Comparison of ENCODE assay signal across 19 cellular contexts in the genomic region with DNA sequence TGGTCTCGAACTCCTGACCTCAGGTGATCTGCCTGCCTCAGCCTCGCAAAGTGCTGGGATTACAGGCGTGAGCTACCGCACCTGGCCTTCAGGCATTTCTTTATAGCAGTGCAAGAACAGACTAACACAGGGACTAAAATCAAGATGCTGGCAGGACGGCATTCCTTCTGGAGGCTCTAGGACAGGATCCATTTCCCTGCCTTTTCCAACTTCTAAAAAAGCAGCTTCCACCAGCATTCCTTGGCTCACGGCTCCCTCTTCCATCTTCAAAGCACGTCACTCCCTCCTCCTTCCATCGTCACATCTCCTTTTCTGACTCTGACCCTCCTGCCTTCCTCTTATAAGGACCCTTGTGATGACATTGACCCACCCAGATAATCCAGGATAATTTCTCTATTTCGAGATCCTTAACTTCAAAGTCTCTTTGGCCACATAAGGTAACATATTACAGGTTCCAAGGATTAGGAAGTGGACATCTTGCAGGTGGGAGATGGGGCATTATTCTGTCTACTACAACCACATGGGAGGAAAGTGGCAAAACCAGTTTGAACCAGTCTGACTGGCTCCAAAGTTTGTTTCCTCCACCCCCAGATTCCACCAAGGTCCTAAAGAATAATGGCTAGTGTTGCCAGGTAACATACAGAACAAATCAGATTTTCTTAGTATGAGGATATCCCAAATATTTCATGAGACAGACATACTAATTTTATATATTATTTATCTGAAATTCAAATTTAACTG.
"Had no signal": no experiment of that assay in that cellular context is flagged by ENCODE, and none has a peak within 500 bp of the region (broad histone marks: within the 10 kb centered on the region; RNA-seq: fewer than 3 reads in every experiment).

No MANE protein-coding gene starts in this region.

- H3K9me3 Mint-ChIP-seq: activated T-helper 1 cell treated with anti-CD3 and anti-CD28 coated beads, Interleukin-12 subunit alpha, Interleukin-12 subunit beta, Interleukin-2, Interleukin-4 antibody, amounts not matched to agents 30 ng/mL and 10 ng/mL and 1 ng/mL, durations not matched to agents 14 hours and 24 hours and 36 hours; immature natural killer cell; naive thymus-derived CD8-positive, alpha-beta T cell; T-helper 1 cell treated with Interleukin-12 subunit alpha and Interleukin-12 subunit beta and Interleukin-4 antibody, amounts not matched to agents 30 μg/mL and 1 μg/mL, for 36 hours had no signal

- H3K4me3 Mint-ChIP-seq: activated naive CD8-positive, alpha-beta T cell treated with anti-CD3 and anti-CD28 coated beads, Interleukin-2, amount 50 U/mL, for 24 hours; activated T-helper 1 cell treated with anti-CD3 and anti-CD28 coated beads, Interleukin-12 subunit alpha, Interleukin-12 subunit beta, Interleukin-2, Interleukin-4 antibody, amounts not matched to agents 30 ng/mL and 10 ng/mL and 1 ng/mL, durations not matched to agents 14 hours and 24 hours and 36 hours; immature natural killer cell; naive thymus-derived CD8-positive, alpha-beta T cell; stimulated activated naive B cell treated with anti-CD40 and anti-IgM and Interleukin-4, amounts not matched to agents 10 μg/mL and 1 μg/mL and 100 μg/mL, for 72 hours; T-helper 1 cell treated with Interleukin-12 subunit alpha and Interleukin-12 subunit beta and Interleukin-4 antibody, amounts not matched to agents 30 μg/mL and 1 μg/mL, for 36 hours; WTC11 had no signal

- H3K4me1 Mint-ChIP-seq: activated naive CD8-positive, alpha-beta T cell treated with anti-CD3 and anti-CD28 coated beads, Interleukin-2, amount 50 U/mL, for 24 hours; immature natural killer cell; naive thymus-derived CD8-positive, alpha-beta T cell; stimulated activated naive B cell treated with anti-CD40 and anti-IgM and Interleukin-4, amounts not matched to agents 10 μg/mL and 1 μg/mL and 100 μg/mL, for 72 hours had no signal

- H3K36me3 ChIP-seq: ascending aorta, cardiac muscle cell, gastroesophageal sphincter, lower lobe of right lung, right lobe of liver, transverse colon had no signal

- H3K9me3 ChIP-seq: ascending aorta, gastroesophageal sphincter, lower lobe of right lung, mucosa of descending colon, right lobe of liver, transverse colon had no signal

- ATAC-seq: activated naive CD8-positive, alpha-beta T cell treated with anti-CD3 and anti-CD28 coated beads, Interleukin-2, amount 50 U/mL, for 24 hours; gastroesophageal sphincter; lower lobe of right lung; mucosa of descending colon; naive thymus-derived CD8-positive, alpha-beta T cell; right lobe of liver; stimulated activated naive B cell treated with anti-CD40 and anti-IgM and Interleukin-4, amounts not matched to agents 10 μg/mL and 1 μg/mL and 100 μg/mL, for 72 hours; WTC11 had no signal

- H3K4me3 ChIP-seq: ascending aorta, cardiac muscle cell, gastroesophageal sphincter, lower lobe of right lung, mucosa of descending colon, right lobe of liver, transverse colon had no signal

- H3K27ac ChIP-seq: ascending aorta, cardiac muscle cell, gastroesophageal sphincter, lower lobe of right lung, right lobe of liver, transverse colon had no signal

- H3K27ac Mint-ChIP-seq: activated naive CD8-positive, alpha-beta T cell treated with anti-CD3 and anti-CD28 coated beads, Interleukin-2, amount 50 U/mL, for 24 hours; activated T-helper 1 cell treated with anti-CD3 and anti-CD28 coated beads, Interleukin-12 subunit alpha, Interleukin-12 subunit beta, Interleukin-2, Interleukin-4 antibody, amounts not matched to agents 30 ng/mL and 10 ng/mL and 1 ng/mL, durations not matched to agents 14 hours and 24 hours and 36 hours; immature natural killer cell; naive thymus-derived CD8-positive, alpha-beta T cell; progenitor cell of endocrine pancreas; stimulated activated naive B cell treated with anti-CD40 and anti-IgM and Interleukin-4, amounts not matched to agents 10 μg/mL and 1 μg/mL and 100 μg/mL, for 72 hours; T-helper 1 cell treated with Interleukin-12 subunit alpha and Interleukin-12 subunit beta and Interleukin-4 antibody, amounts not matched to agents 30 μg/mL and 1 μg/mL, for 36 hours; WTC11 had no signal

- H3K36me3 Mint-ChIP-seq: immature natural killer cell; naive thymus-derived CD8-positive, alpha-beta T cell; stimulated activated naive B cell treated with anti-CD40 and anti-IgM and Interleukin-4, amounts not matched to agents 10 μg/mL and 1 μg/mL and 100 μg/mL, for 72 hours had no signal

- DNase-seq: activated CD4-positive, alpha-beta T cell treated with anti-CD3 and anti-CD28 coated beads for 48 hours; activated naive CD4-positive, alpha-beta T cell; activated naive CD8-positive, alpha-beta T cell treated with anti-CD3 and anti-CD28 coated beads, Interleukin-2, amount 50 U/mL, for 24 hours; immature natural killer cell; lower lobe of right lung; mucosa of descending colon; naive thymus-derived CD8-positive, alpha-beta T cell; occipital lobe; right lobe of liver; stimulated activated CD4-positive, alpha-beta T cell treated with anti-CD3 and anti-CD28 coated beads, Interleukin-2, amount 100 ng/mL, for 24 hours; stimulated activated naive B cell treated with anti-CD40 and anti-IgM and Interleukin-4, amounts not matched to agents 10 μg/mL and 1 μg/mL and 100 μg/mL, for 72 hours; transverse colon had no signal

- H3K27me3 ChIP-seq: ascending aorta, cardiac muscle cell, gastroesophageal sphincter, right lobe of liver had no signal

- H3K4me1 ChIP-seq: ascending aorta, lower lobe of right lung, right lobe of liver, transverse colon had no signal
